9 cellular contexts compared by ENCODE assay signal in the genomic region with DNA sequence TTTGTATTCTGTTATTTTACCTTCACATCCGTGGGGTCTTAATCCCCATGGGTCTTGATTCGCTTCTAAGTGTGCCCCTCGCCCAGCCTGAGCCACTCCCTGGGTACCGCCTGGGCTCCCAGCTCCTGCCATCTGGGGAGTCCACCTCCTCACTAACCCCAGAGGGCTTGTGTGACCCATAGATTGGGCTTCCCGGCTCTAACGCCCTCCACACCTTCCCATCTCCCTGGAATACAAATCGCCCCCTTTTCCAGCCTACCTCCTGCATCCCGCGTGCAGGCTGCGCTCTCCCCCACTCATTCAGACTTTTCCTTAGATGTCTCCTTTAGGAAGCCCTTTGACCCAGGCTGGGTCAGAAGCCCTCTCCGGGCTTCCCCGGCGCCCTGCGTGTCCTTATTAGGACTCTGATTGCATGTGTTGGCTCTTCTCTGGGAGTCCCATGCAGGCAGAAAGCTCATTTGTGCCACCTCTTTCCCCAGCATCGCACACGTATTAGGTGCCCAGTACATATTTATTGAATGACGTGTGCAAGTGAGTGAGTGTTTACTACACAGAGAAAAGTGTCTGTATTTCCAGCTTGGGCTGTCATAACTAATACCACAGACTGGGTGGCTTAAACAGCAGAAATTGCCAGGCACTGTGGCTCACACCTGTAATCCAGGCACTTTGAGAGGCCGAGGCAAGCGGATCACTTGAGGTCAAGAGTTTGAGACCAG. TPM values are rescaled to one million over a fixed set of nuclear protein-coding genes. Genes with fewer than 3 reads are reported as not detected.
DNase-seq lines count a peak whose midpoint lies in the region; ATAC-seq, FAIRE-seq and TF ChIP-seq lines count a peak whose summit lies in the region.
"Had no signal": no experiment of that assay in that cellular context is flagged by ENCODE, and none has a peak within 500 bp of the region (broad histone marks: within the 10 kb centered on the region; RNA-seq: fewer than 3 reads in every experiment).

No MANE protein-coding gene starts in this region.

- H3K36me3 ChIP-seq in thoracic aorta = peaks cover 6% of the 10 kb centered on the region

- no peak for DNase-seq in activated T-cell treated with anti-CD3 and anti-CD28 coated beads, Interleukin-2, amount 50 U/mL, for 72 hours
- DNase-seq in activated T-cell treated with anti-CD3 and anti-CD28 coated beads for 4 hours (no peak), iris pigment epithelial cell (ENCODE audit: low read depth) (peak; percentile 67), thoracic aorta (ENCODE audit: low spot score) (no peak), GM12892 (ENCODE audit: insufficient read length) (no peak)

- TF ChIP-seq CTCF in thoracic aorta (IDR thresholded peaks at IDR 0.05) = no peak

- H3K27ac Mint-ChIP-seq in activated T-cell treated with anti-CD3 and anti-CD28 coated beads, Interleukin-2, amount 50 U/mL, for 72 hours = peak overlapping the region; percentile 98
- H3K27ac Mint-ChIP-seq in activated T-helper 17 cell treated with anti-CD3 and anti-CD28 coated beads, Interleukin-2, amount 50 U/mL, for 72 hours = peak overlapping the region; percentile 98

- H3K4me3 ChIP-seq in thoracic aorta = peak overlapping the region; percentile 78

- H3K4me1 ChIP-seq in thoracic aorta (ENCODE audit: control insufficient read depth in 1 of 2, low read depth in 2 of 2) = peaks cover 9 to 15% of the 10 kb centered on the region in 2 donors

- ATAC-seq in activated T-cell treated with anti-CD3 and anti-CD28 coated beads, Interleukin-2, amount 50 U/mL, for 72 hours (replicated peaks in 1 of 2) = no peak
- ATAC-seq in activated T-helper 17 cell treated with anti-CD3 and anti-CD28 coated beads, Interleukin-2, amount 50 U/mL, for 72 hours (replicated peaks) = no peak
- ATAC-seq in thoracic aorta (ENCODE audit: insufficient number of reproducible peaks, low FRiP score, low read depth) (no peak), HG02763 (IDR thresholded peaks at IDR 0.05; ENCODE audit: unreplicated experiment) (no peak), GM19035 (IDR thresholded peaks at IDR 0.05; ENCODE audit: unreplicated experiment) (no peak)

- H3K9me3 Mint-ChIP-seq in activated T-cell treated with anti-CD3 and anti-CD28 coated beads, Interleukin-2, amount 50 U/mL, for 72 hours = no peaks in the 10 kb centered on the region
- H3K9me3 Mint-ChIP-seq in activated T-helper 17 cell treated with anti-CD3 and anti-CD28 coated beads, Interleukin-2, amount 50 U/mL, for 72 hours = no peaks in the 10 kb centered on the region

- H3K27me3 ChIP-seq in thoracic aorta (replicated peaks; ENCODE audit: insufficient read depth) = no peaks in the 10 kb centered on the region

- peak overlapping the region; percentile 84 to 97 for H3K4me3 Mint-ChIP-seq in activated T-cell treated with anti-CD3 and anti-CD28 coated beads, Interleukin-2, amount 50 U/mL, for 72 hours
- peak overlapping the region; percentile 92 for H3K4me3 Mint-ChIP-seq in activated T-helper 17 cell treated with anti-CD3 and anti-CD28 coated beads, Interleukin-2, amount 50 U/mL, for 72 hours

- no peak overlapping the region for H3K27ac ChIP-seq in thoracic aorta

- no peaks in the 10 kb centered on the region for H3K27me3 Mint-ChIP-seq in activated T-cell treated with anti-CD3 and anti-CD28 coated beads, Interleukin-2, amount 50 U/mL, for 72 hours (ENCODE audit: low read depth)
- H3K27me3 Mint-ChIP-seq in activated T-helper 17 cell treated with anti-CD3 and anti-CD28 coated beads, Interleukin-2, amount 50 U/mL, for 72 hours = no peaks in the 10 kb centered on the region

- H3K9me3 ChIP-seq in thoracic aorta = no peaks in the 10 kb centered on the region

- peaks cover 41% of the 10 kb centered on the region for H3K4me1 Mint-ChIP-seq in activated T-cell treated with anti-CD3 and anti-CD28 coated beads, Interleukin-2, amount 50 U/mL, for 72 hours (ENCODE audit: low read depth)
- H3K4me1 Mint-ChIP-seq in activated T-helper 17 cell treated with anti-CD3 and anti-CD28 coated beads, Interleukin-2, amount 50 U/mL, for 72 hours = peaks cover 4% of the 10 kb centered on the region

- no peaks in the 10 kb centered on the region for H3K36me3 Mint-ChIP-seq in activated T-cell treated with anti-CD3 and anti-CD28 coated beads, Interleukin-2, amount 50 U/mL, for 72 hours (ENCODE audit: insufficient read depth in 2 of 2)
- peaks cover 18% of the 10 kb centered on the region for H3K36me3 Mint-ChIP-seq in activated T-helper 17 cell treated with anti-CD3 and anti-CD28 coated beads, Interleukin-2, amount 50 U/mL, for 72 hours (ENCODE audit: low read depth)

- TF ChIP-seq POLR2A in GM12892 (IDR thresholded peaks at IDR 0.05; ENCODE audit: low read depth, low read length) = no peak

- FAIRE-seq in GM12892 (lab: Jason Lieb, UNC) = no peak
- FAIRE-seq: islet of Langerhans had no signal

RNA-seq across cellular contexts. Expression of a gene that starts 0.8 kb away (rescaled TPM):
- 10 to 100 TPM; 50.1 to 68.1 TPM for total RNA-seq in activated T-cell treated with anti-CD3 and anti-CD28 coated beads, Interleukin-2, amount 50 U/mL, for 72 hours
- total RNA-seq in activated T-helper 17 cell treated with anti-CD3 and anti-CD28 coated beads, Interleukin-2, amount 50 U/mL, for 72 hours = 10 to 100 TPM; 52.4 to 90.5 TPM
- 10 to 100 TPM; 44.1 to 60.8 TPM for total RNA-seq in thoracic aorta
- polyA plus RNA-seq in GM12892 (2012; ENCODE audit: missing spikeins) = 27.5 TPM

RNA-seq across cellular contexts. Expression of a gene that starts 33.3 kb away (rescaled TPM):
- 1 to 10 TPM in 1 of 2 donors, under 1 TPM in 1; 0.69 to 1.2 TPM for total RNA-seq in activated T-cell treated with anti-CD3 and anti-CD28 coated beads, Interleukin-2, amount 50 U/mL, for 72 hours
- total RNA-seq in activated T-helper 17 cell treated with anti-CD3 and anti-CD28 coated beads, Interleukin-2, amount 50 U/mL, for 72 hours = under 1 TPM; 0.50 to 0.61 TPM
- total RNA-seq in thoracic aorta = under 1 TPM in 1 of 2 donors, not detected in 1; 0.99 TPM
- polyA plus RNA-seq in GM12892 (2012; ENCODE audit: missing spikeins) = 1.5 TPM
